ENCODE assay signal across 7 cellular contexts in genomic region chr1:160993544-160993943, GRCh38. TPM values are rescaled to one million over a fixed set of nuclear protein-coding genes. Genes with fewer than 3 reads are reported as not detected.
DNase-seq lines count a peak whose midpoint lies in the region; ATAC-seq, FAIRE-seq and TF ChIP-seq lines count a peak whose summit lies in the region.

No MANE protein-coding gene starts in this region.

- no peak overlapping the region for H3K4me3 ChIP-seq in NB4 (ENCODE audit: low read depth, low read length)
- no peak overlapping the region for H3K4me3 ChIP-seq in bronchial epithelial cell (ENCODE audit: low read depth, low read length)
- H3K4me3 ChIP-seq in parathyroid adenoma (ENCODE audit: low read depth, low read length): no peak overlapping the region

- no peak overlapping the region for H2AFZ ChIP-seq in parathyroid adenoma

- peak; percentile 34 for TF ChIP-seq CTCF in NB4 (IDR thresholded peaks at IDR 0.05; ENCODE audit: low read depth, low read length)
- peak; percentile 24 for TF ChIP-seq CTCF in bronchial epithelial cell (IDR thresholded peaks at IDR 0.05; ENCODE audit: insufficient read depth, low read length, severe bottlenecking)
- TF ChIP-seq CTCF in parathyroid adenoma (IDR thresholded peaks at IDR 0.05): peak; percentile 41

- no peak overlapping the region for H3K4me3 Mint-ChIP-seq in effector memory CD8-positive, alpha-beta T cell

- H3K27me3 Mint-ChIP-seq in effector memory CD8-positive, alpha-beta T cell: no peaks in the 10 kb centered on the region

- no peaks in the 10 kb centered on the region for H3K9me3 ChIP-seq in parathyroid adenoma (ENCODE audit: control insufficient read depth, low read length)

- no peaks in the 10 kb centered on the region for H3K4me1 ChIP-seq in parathyroid adenoma

- H3K9ac ChIP-seq in parathyroid adenoma: no peak overlapping the region

- TF ChIP-seq POLR2A in NB4 (IDR thresholded peaks at IDR 0.05; ENCODE audit: extremely low read depth, insufficient read length): no peak

- no peak overlapping the region for H3K4me2 ChIP-seq in parathyroid adenoma (ENCODE audit: low read length)

- peaks cover 7% of the 10 kb centered on the region for H3K36me3 ChIP-seq in bronchial epithelial cell (ENCODE audit: control insufficient read depth, insufficient read depth, low read length)
- H3K36me3 ChIP-seq in parathyroid adenoma (ENCODE audit: control insufficient read depth, insufficient read depth, low read length): no peaks in the 10 kb centered on the region

- H3K4me1 Mint-ChIP-seq in effector memory CD8-positive, alpha-beta T cell (ENCODE audit: low read depth in 2 of 2): peaks cover 7 to 8% of the 10 kb centered on the region in 2 donors

- ATAC-seq in HG02840 (IDR thresholded peaks at IDR 0.05; ENCODE audit: low FRiP score, unreplicated experiment): no peak
- no peak for ATAC-seq in HG02852 (IDR thresholded peaks at IDR 0.05; ENCODE audit: unreplicated experiment)
- ATAC-seq in effector memory CD8-positive, alpha-beta T cell (replicated peaks): no peak

- H3K27ac ChIP-seq in parathyroid adenoma: no peak overlapping the region

- H3K9me3 Mint-ChIP-seq in effector memory CD8-positive, alpha-beta T cell: no peaks in the 10 kb centered on the region

- in situ Hi-C loops in G401 (cut with HindIII; ENCODE audit: low sequenced_read_pairs): no loop called here

- DNase-seq in G401 (ENCODE audit: low spot score) (peak; percentile 15), NB4 (ENCODE audit: low read depth) (peak; percentile 70), bronchial epithelial cell (ENCODE audit: low read depth) (no peak)
- DNase-seq in effector memory CD8-positive, alpha-beta T cell: no peak

- no peak overlapping the region for H3K27ac Mint-ChIP-seq in effector memory CD8-positive, alpha-beta T cell

- H3K27me3 ChIP-seq in bronchial epithelial cell (ENCODE audit: control insufficient read depth, insufficient read depth, low read length) (no peaks in the 10 kb centered on the region), parathyroid adenoma (ENCODE audit: control insufficient read depth, insufficient read depth, low read length) (no peaks in the 10 kb centered on the region)

- H3K79me2 ChIP-seq in parathyroid adenoma: no peaks in the 10 kb centered on the region

- FAIRE-seq in bronchial epithelial cell (lab: Jason Lieb, UNC): no peak

- peaks cover 8% of the 10 kb centered on the region for H3K36me3 Mint-ChIP-seq in effector memory CD8-positive, alpha-beta T cell (ENCODE audit: insufficient read depth)

RNA-seq across cellular contexts. Expression of gene F11R, which starts 27.4 kb away (rescaled TPM):
- total RNA-seq in G401 (2014; rRNA removed; shearing (Covaris generic)): 47.6 and 60.7 TPM in 2 replicates
- total RNA-seq in bronchial epithelial cell: 269 and 280 TPM in 2 replicates

RNA-seq across cellular contexts. Expression of gene ITLN2, which starts 38.9 kb away (rescaled TPM):
- total RNA-seq in G401 (2014; rRNA removed; shearing (Covaris generic)): not detected in 2 replicates
- 0.26 TPM in 1 of 2 replicates, not detected in the other for total RNA-seq in bronchial epithelial cell

RNA-seq across cellular contexts. Expression of gene TSTD1, which starts 45.2 kb away (rescaled TPM):
- total RNA-seq in G401 (2014; rRNA removed; shearing (Covaris generic)): not detected in 2 replicates
- 55.5 and 87.1 TPM in 2 replicates for total RNA-seq in bronchial epithelial cell

RNA-seq across cellular contexts. Expression of gene USF1, which starts 52.2 kb away (rescaled TPM):
- 95.1 and 108 TPM in 2 replicates for total RNA-seq in G401 (2014; rRNA removed; shearing (Covaris generic))
- 58.4 and 70.2 TPM in 2 replicates for total RNA-seq in bronchial epithelial cell

Comparison
In these comparisons a context has a peak if more than half of its experiments do, and no peak if none do; other contexts are left out.
1. DNase-seq: peak in G401 (single experiment) and NB4 (single experiment); none in bronchial epithelial cell (single experiment) and effector memory CD8-positive, alpha-beta T cell (0 of 3).
2. RNA of gene TSTD1, which starts 45.2 kb away (total RNA-seq): 55.5 to 87.1 TPM in bronchial epithelial cell; not detected in G401; every median in the first group is over 10 times any median in the second.
3. Peak in every context shown above with its lines, with median percentiles within 50 percentile points of each other: CTCF ChIP-seq.